Comparison of ENCODE assay signal across 1 cellular context in genomic region chr14:44961730-44962572, GRCh38.
TF ChIP-seq lines count a peak whose summit lies in the region.

Gene KLHL28 (minus strand): TSS chr14:44961947. CDS start chr14:44945928, 16,019 bp downstream.
Gene TOGARAM1 (plus strand): TSS chr14:44962190. CDS start chr14:44962422, 232 bp downstream.

TF ChIP-seq in SK-N-SH, 30 proteins besides CTCF, POLR2A, EP300 and RAD21 (continued from another document):
- TF ChIP-seq IRF3 (IDR thresholded peaks at IDR 0.05; ENCODE audit: low read depth, low read length) (no peak), YY1 (IDR thresholded peaks at IDR 0.05; ENCODE audit: low read depth) (peak; percentile 78), ZBTB33 (IDR thresholded peaks at IDR 0.05; ENCODE audit: borderline replicate concordance, low read depth) (no peak), USF1 (IDR thresholded peaks at IDR 0.05; ENCODE audit: borderline replicate concordance, low read depth) (peak; percentile 93), SMC3 (IDR thresholded peaks at IDR 0.05; ENCODE audit: low read depth, low read length) (no peak), NRF1 (IDR thresholded peaks at IDR 0.05; ENCODE audit: low read depth, low read length) (no peak), USF2 (IDR thresholded peaks at IDR 0.05; ENCODE audit: borderline replicate concordance, low read depth, low read length) (peak; percentile 76), RCOR1 (IDR thresholded peaks at IDR 0.05; ENCODE audit: low read length) (no peak), RFX5 (IDR thresholded peaks at IDR 0.05; ENCODE audit: low read length) (no peak), MEF2A (IDR thresholded peaks at IDR 0.05; ENCODE audit: borderline replicate concordance, low read depth) (no peak), FOXM1 (IDR thresholded peaks at IDR 0.05; ENCODE audit: low read depth) (no peak), JUND (IDR thresholded peaks at IDR 0.05) (no peak), FOXJ3 (CRISPR knock-in tag; IDR thresholded peaks at IDR 0.05) (0 out of 2 replicates have a peak, but pooled peaks have one; percentile 29), CHD2 (IDR thresholded peaks at IDR 0.05; ENCODE audit: low read length, partially characterized antibody) (peak; percentile 78), ELF1 (IDR thresholded peaks at IDR 0.05) (peak; percentile 74), TEAD4 (IDR thresholded peaks at IDR 0.05; ENCODE audit: borderline replicate concordance, insufficient read depth) (no peak), FOSL2 (IDR thresholded peaks at IDR 0.05; ENCODE audit: borderline replicate concordance, low read depth) (no peak), TCF12 (IDR thresholded peaks at IDR 0.05) (no peak; the same call in 1 of the 2 replicates), GABPA (IDR thresholded peaks at IDR 0.05; ENCODE audit: low read depth) (peak; percentile 93), EZH2phosphoT487 (IDR thresholded peaks at IDR 0.05; ENCODE audit: borderline replicate concordance, low read depth) (no peak), TAF1 (IDR thresholded peaks at IDR 0.05; ENCODE audit: borderline replicate concordance, low read depth, low read length) (peak; percentile 55), GATA2 (CRISPR knock-in tag; IDR thresholded peaks at IDR 0.05) (no peak)
TF ChIP-seq in SK-N-SH: peak in this region for 12.
